15 cellular contexts compared by ENCODE assay signal in genomic region chr7:111312966-111313365, GRCh38.
DNase-seq lines count a peak whose midpoint lies in the region; ATAC-seq and TF ChIP-seq lines count a peak whose summit lies in the region.
"Had no signal": no experiment of that assay in that cellular context is flagged by ENCODE, and none has a peak within 500 bp of the region (broad histone marks: within the 10 kb centered on the region; RNA-seq: fewer than 3 reads in every experiment).

No MANE protein-coding gene starts in this region.

- DNase-seq in EH (ENCODE audit: low read depth) (peak; percentile 45), NCI-H146 treated with DMSO at 0.1 percent for 48 hours (lab: John Stamatoyannopoulos, UW; ENCODE audit: unreplicated experiment) (peak; percentile 7), cardiac fibroblast (ENCODE audit: low read depth in 2 of 2) (peak; percentile 15 to 24), left lobe of liver (ENCODE audit: low spot score) (no peak), pons (ENCODE audit: low spot score) (no peak)
- DNase-seq in activated CD4-positive, alpha-beta T cell treated with anti-CD3 and anti-CD28 coated beads, Interleukin-2, amount 50 U/mL, for 48 hours = no peak
- DNase-seq: activated T-cell treated with anti-CD3 and anti-CD28 coated beads, Interleukin-2, amount 50 U/mL, for 24 hours; amygdala; C1 segment of cervical spinal cord; NCI-H510A; SJCRH30; stimulated activated CD4-positive, alpha-beta T cell treated with anti-CD3 and anti-CD28 coated beads, Interleukin-4, amount 100 ng/mL, for 1 hour; stimulated activated naive CD8-positive, alpha-beta T cell treated with anti-CD3 and anti-CD28 coated beads, Interleukin-15, Interleukin-2, amounts not matched to agents 100 U/mL and 50 U/mL, for 24 hours had no signal

- ATAC-seq in left lobe of liver = peak; percentile 55
- no peak for ATAC-seq in HG02981 (IDR thresholded peaks at IDR 0.05; ENCODE audit: unreplicated experiment)
- ATAC-seq in HG02938 (IDR thresholded peaks at IDR 0.05; ENCODE audit: unreplicated experiment) = no peak
- ATAC-seq: stimulated activated naive CD8-positive, alpha-beta T cell treated with anti-CD3 and anti-CD28 coated beads, Interleukin-15, Interleukin-2, amounts not matched to agents 100 U/mL and 50 U/mL, for 24 hours had no signal

- H3K4me3 ChIP-seq in cardiac fibroblast (replicated peaks in 1 of 2; ENCODE audit: low read depth in 2 of 2, low read length in 2 of 2) = no peak overlapping the region
- H3K4me3 ChIP-seq: SJCRH30 had no signal

- TF ChIP-seq CTCF in cardiac fibroblast (IDR thresholded peaks at IDR 0.05; ENCODE audit: low read depth, low read length) = no peak

Comparison
In these comparisons a context has a peak if more than half of its experiments do, and no peak if none do; other contexts are left out.
1. DNase-seq: peak in EH (single experiment), NCI-H146 treated with DMSO at 0.1 percent for 48 hours (single experiment) and cardiac fibroblast (2 of 2); none in left lobe of liver (single experiment), pons (single experiment) and activated CD4-positive, alpha-beta T cell treated with anti-CD3 and anti-CD28 coated beads, Interleukin-2, amount 50 U/mL, for 48 hours (0 of 2).